1 cellular context compared by ENCODE assay signal in the genomic region with DNA sequence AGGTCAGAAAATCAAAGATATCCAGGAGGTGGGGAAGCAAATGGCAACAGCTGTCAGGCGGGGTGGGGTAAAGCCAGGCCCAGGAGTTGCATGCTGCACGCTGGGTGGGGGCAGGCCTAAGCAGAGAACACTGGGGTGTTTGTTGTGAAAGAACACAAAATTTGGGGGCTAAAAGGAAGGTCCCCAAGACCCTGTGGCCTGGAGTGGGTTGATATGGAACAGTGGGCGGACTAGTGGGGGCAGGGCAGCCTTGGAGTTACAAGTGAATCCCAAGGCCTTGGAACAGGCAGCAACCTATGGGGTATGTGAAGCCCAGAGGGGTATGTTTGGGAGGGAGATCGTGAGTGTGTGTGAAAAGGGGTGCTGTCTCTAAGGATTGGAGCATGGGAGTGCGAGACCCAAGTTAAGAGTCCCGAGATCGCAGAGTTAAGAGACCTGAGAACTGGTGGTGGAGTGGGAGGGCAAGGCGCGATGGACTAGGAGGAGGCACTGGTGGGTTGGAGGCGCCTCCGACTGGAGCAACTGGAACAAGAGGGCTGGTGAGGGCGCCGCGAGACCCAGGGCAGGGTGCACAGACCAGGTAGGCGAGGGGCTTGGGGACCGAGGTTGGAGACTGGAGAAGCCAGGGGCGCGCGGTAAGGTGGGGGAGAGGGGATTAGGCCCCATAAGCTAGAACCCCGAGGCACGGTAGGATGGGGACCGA.
TF ChIP-seq lines count a peak whose summit lies in the region.

No MANE protein-coding gene starts in this region.

TF ChIP-seq in SK-N-SH treated with all-trans-retinoic acid at 6 μM for 48 hours, 23 proteins besides CTCF, POLR2A, EP300 and RAD21 (continued from another document):
- no peak for TF ChIP-seq CSRNP3 (CRISPR knock-in tag; IDR thresholded peaks at IDR 0.05)
- TF ChIP-seq ZNF8 (CRISPR knock-in tag; IDR thresholded peaks at IDR 0.05) = no peak
- TF ChIP-seq SNAI2 (CRISPR knock-in tag; IDR thresholded peaks at IDR 0.05) = no peak
- TF ChIP-seq ESRRG (CRISPR knock-in tag; IDR thresholded peaks at IDR 0.05) = no peak
- TF ChIP-seq BACH2 (CRISPR knock-in tag; IDR thresholded peaks at IDR 0.05; ENCODE audit: borderline replicate concordance) = no peak
